1 cellular context compared by ENCODE assay signal in the genomic region with DNA sequence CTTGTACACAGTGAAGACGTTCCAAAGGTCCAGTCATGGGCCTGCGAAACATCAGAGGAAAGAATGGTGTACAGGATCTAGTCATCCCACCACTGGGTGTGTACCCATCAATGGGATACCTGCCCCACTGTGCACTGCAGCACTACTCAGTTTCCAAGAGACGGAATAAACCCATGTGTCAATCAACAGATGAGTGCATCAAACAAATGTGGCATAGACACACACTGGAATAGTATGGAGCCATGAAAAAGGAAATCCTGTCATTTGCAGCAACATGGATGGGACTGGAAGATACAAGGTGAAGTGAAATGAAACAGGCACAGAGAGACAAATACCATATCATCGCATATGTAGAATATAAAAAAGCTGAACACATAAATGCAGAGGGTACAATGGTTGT.
TF ChIP-seq lines count a peak whose summit lies in the region.

No MANE protein-coding gene starts in this region.

TF ChIP-seq in GM23338, 12 proteins besides CTCF, POLR2A, EP300 and RAD21 (continued from another document):
- TF ChIP-seq, protein P1, sequence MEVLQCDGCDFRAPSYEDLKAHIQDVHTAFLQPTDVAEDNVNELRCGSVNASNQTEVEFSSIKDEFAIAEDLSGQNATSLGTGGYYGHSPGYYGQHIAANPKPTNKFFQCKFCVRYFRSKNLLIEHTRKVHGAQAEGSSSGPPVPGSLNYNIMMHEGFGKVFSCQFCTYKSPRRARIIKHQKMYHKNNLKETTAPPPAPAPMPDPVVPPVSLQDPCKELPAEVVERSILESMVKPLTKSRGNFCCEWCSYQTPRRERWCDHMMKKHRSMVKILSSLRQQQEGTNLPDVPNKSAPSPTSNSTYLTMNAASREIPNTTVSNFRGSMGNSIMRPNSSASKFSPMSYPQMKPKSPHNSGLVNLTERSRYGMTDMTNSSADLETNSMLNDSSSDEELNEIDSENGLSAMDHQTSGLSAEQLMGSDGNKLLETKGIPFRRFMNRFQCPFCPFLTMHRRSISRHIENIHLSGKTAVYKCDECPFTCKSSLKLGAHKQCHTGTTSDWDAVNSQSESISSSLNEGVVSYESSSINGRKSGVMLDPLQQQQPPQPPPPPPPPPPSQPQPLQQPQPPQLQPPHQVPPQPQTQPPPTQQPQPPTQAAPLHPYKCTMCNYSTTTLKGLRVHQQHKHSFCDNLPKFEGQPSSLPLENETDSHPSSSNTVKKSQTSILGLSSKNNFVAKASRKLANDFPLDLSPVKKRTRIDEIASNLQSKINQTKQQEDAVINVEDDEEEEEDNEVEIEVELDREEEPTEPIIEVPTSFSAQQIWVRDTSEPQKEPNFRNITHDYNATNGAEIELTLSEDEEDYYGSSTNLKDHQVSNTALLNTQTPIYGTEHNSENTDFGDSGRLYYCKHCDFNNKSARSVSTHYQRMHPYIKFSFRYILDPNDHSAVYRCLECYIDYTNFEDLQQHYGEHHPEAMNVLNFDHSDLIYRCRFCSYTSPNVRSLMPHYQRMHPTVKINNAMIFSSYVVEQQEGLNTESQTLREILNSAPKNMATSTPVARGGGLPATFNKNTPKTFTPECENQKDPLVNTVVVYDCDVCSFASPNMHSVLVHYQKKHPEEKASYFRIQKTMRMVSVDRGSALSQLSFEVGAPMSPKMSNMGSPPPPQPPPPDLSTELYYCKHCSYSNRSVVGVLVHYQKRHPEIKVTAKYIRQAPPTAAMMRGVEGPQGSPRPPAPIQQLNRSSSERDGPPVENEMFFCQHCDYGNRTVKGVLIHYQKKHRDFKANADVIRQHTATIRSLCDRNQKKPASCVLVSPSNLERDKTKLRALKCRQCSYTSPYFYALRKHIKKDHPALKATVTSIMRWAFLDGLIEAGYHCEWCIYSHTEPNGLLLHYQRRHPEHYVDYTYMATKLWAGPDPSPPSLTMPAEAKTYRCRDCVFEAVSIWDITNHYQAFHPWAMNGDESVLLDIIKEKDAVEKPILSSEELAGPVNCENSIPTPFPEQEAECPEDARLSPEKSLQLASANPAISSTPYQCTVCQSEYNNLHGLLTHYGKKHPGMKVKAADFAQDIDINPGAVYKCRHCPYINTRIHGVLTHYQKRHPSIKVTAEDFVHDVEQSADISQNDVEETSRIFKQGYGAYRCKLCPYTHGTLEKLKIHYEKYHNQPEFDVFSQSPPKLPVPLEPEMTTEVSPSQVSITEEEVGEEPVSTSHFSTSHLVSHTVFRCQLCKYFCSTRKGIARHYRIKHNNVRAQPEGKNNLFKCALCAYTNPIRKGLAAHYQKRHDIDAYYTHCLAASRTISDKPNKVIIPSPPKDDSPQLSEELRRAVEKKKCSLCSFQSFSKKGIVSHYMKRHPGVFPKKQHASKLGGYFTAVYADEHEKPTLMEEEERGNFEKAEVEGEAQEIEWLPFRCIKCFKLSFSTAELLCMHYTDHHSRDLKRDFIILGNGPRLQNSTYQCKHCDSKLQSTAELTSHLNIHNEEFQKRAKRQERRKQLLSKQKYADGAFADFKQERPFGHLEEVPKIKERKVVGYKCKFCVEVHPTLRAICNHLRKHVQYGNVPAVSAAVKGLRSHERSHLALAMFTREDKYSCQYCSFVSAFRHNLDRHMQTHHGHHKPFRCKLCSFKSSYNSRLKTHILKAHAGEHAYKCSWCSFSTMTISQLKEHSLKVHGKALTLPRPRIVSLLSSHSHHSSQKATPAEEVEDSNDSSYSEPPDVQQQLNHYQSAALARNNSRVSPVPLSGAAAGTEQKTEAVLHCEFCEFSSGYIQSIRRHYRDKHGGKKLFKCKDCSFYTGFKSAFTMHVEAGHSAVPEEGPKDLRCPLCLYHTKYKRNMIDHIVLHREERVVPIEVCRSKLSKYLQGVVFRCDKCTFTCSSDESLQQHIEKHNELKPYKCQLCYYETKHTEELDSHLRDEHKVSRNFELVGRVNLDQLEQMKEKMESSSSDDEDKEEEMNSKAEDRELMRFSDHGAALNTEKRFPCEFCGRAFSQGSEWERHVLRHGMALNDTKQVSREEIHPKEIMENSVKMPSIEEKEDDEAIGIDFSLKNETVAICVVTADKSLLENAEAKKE (CRISPR knock-in tag; IDR thresholded peaks at IDR 0.05) = no peak
- TF ChIP-seq JUNB (IDR thresholded peaks at IDR 0.05; ENCODE audit: unreplicated experiment) = no peak
- no peak for TF ChIP-seq CREB1 (CRISPR knock-in tag; IDR thresholded peaks at IDR 0.05; ENCODE audit: low read depth)
- TF ChIP-seq, protein P2, sequence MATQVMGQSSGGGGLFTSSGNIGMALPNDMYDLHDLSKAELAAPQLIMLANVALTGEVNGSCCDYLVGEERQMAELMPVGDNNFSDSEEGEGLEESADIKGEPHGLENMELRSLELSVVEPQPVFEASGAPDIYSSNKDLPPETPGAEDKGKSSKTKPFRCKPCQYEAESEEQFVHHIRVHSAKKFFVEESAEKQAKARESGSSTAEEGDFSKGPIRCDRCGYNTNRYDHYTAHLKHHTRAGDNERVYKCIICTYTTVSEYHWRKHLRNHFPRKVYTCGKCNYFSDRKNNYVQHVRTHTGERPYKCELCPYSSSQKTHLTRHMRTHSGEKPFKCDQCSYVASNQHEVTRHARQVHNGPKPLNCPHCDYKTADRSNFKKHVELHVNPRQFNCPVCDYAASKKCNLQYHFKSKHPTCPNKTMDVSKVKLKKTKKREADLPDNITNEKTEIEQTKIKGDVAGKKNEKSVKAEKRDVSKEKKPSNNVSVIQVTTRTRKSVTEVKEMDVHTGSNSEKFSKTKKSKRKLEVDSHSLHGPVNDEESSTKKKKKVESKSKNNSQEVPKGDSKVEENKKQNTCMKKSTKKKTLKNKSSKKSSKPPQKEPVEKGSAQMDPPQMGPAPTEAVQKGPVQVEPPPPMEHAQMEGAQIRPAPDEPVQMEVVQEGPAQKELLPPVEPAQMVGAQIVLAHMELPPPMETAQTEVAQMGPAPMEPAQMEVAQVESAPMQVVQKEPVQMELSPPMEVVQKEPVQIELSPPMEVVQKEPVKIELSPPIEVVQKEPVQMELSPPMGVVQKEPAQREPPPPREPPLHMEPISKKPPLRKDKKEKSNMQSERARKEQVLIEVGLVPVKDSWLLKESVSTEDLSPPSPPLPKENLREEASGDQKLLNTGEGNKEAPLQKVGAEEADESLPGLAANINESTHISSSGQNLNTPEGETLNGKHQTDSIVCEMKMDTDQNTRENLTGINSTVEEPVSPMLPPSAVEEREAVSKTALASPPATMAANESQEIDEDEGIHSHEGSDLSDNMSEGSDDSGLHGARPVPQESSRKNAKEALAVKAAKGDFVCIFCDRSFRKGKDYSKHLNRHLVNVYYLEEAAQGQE (IDR thresholded peaks at IDR 0.05; ENCODE audit: unreplicated experiment) = no peak
- no peak for TF ChIP-seq EZH2 (IDR thresholded peaks at IDR 0.05; ENCODE audit: low read depth, unreplicated experiment)
